In the genomic region with DNA sequence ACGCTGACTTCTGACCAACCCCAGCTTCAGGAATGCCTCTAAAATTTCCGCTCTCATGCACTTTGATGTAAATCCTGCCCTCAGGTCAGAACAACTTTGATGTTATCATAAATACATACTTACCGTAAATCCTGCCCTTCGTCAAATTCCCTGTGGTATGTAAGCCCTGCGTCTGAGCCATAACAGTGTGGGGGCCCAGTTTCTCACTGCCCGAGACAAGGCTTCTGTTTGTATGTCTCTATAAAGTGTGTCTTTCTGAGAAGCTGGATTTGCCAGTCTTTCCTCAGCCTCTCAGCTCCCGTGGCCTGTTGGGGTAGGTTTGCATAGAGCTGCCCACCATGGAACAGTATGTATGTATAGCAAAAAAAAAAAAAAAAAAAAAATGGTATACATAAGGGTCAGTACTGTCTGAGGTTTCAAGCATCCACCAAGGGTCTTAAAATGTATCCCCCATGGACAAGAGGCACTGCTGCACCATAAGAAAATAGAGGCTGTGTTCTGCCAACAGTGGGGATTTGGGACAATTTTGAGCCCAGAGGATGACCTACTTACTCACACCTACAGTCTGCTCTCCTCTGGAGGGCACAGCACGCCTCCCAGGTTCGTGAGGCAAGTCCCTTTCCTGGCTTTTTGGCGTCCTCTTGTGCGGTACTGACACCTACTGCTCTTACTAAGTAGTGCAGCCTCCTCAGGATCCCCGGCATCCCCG, we compare ENCODE assay signal across 1 cellular context.
TF ChIP-seq lines count a peak whose summit lies in the region.

No MANE protein-coding gene starts in this region.

TF ChIP-seq in GM12878, 131 proteins besides CTCF, POLR2A, EP300 and RAD21 (continued from another document):
- TF ChIP-seq, protein P1, sequence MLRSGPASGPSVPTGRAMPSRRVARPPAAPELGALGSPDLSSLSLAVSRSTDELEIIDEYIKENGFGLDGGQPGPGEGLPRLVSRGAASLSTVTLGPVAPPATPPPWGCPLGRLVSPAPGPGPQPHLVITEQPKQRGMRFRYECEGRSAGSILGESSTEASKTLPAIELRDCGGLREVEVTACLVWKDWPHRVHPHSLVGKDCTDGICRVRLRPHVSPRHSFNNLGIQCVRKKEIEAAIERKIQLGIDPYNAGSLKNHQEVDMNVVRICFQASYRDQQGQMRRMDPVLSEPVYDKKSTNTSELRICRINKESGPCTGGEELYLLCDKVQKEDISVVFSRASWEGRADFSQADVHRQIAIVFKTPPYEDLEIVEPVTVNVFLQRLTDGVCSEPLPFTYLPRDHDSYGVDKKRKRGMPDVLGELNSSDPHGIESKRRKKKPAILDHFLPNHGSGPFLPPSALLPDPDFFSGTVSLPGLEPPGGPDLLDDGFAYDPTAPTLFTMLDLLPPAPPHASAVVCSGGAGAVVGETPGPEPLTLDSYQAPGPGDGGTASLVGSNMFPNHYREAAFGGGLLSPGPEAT (IDR thresholded peaks at IDR 0.05; ENCODE audit: low read depth): no peak
- TF ChIP-seq, protein P2, sequence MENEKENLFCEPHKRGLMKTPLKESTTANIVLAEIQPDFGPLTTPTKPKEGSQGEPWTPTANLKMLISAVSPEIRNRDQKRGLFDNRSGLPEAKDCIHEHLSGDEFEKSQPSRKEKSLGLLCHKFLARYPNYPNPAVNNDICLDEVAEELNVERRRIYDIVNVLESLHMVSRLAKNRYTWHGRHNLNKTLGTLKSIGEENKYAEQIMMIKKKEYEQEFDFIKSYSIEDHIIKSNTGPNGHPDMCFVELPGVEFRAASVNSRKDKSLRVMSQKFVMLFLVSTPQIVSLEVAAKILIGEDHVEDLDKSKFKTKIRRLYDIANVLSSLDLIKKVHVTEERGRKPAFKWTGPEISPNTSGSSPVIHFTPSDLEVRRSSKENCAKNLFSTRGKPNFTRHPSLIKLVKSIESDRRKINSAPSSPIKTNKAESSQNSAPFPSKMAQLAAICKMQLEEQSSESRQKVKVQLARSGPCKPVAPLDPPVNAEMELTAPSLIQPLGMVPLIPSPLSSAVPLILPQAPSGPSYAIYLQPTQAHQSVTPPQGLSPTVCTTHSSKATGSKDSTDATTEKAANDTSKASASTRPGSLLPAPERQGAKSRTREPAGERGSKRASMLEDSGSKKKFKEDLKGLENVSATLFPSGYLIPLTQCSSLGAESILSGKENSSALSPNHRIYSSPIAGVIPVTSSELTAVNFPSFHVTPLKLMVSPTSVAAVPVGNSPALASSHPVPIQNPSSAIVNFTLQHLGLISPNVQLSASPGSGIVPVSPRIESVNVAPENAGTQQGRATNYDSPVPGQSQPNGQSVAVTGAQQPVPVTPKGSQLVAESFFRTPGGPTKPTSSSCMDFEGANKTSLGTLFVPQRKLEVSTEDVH (IDR thresholded peaks at IDR 0.05; ENCODE audit: low read depth, partially characterized antibody): no peak
- TF ChIP-seq CEBPB (IDR thresholded peaks at IDR 0.05; ENCODE audit: borderline replicate concordance in 1 of 2, low read depth in 2 of 2, low read length in 2 of 2): no peak
- no peak for TF ChIP-seq CBFB (IDR thresholded peaks at IDR 0.05; ENCODE audit: low read depth)
- 0 out of 2 replicates have a peak, but pooled peaks have one; percentile 44 for TF ChIP-seq STAT1 (conservative IDR thresholded peaks at IDR 0.05)
- no peak for TF ChIP-seq NFXL1 (IDR thresholded peaks at IDR 0.05; ENCODE audit: borderline replicate concordance)
- TF ChIP-seq, protein P3, sequence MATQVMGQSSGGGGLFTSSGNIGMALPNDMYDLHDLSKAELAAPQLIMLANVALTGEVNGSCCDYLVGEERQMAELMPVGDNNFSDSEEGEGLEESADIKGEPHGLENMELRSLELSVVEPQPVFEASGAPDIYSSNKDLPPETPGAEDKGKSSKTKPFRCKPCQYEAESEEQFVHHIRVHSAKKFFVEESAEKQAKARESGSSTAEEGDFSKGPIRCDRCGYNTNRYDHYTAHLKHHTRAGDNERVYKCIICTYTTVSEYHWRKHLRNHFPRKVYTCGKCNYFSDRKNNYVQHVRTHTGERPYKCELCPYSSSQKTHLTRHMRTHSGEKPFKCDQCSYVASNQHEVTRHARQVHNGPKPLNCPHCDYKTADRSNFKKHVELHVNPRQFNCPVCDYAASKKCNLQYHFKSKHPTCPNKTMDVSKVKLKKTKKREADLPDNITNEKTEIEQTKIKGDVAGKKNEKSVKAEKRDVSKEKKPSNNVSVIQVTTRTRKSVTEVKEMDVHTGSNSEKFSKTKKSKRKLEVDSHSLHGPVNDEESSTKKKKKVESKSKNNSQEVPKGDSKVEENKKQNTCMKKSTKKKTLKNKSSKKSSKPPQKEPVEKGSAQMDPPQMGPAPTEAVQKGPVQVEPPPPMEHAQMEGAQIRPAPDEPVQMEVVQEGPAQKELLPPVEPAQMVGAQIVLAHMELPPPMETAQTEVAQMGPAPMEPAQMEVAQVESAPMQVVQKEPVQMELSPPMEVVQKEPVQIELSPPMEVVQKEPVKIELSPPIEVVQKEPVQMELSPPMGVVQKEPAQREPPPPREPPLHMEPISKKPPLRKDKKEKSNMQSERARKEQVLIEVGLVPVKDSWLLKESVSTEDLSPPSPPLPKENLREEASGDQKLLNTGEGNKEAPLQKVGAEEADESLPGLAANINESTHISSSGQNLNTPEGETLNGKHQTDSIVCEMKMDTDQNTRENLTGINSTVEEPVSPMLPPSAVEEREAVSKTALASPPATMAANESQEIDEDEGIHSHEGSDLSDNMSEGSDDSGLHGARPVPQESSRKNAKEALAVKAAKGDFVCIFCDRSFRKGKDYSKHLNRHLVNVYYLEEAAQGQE (IDR thresholded peaks at IDR 0.05; ENCODE audit: low read depth, low read length): no peak
- TF ChIP-seq ZZZ3 (IDR thresholded peaks at IDR 0.05; ENCODE audit: control insufficient read depth, insufficient read length, low read depth): no peak
- TF ChIP-seq, protein P4, sequence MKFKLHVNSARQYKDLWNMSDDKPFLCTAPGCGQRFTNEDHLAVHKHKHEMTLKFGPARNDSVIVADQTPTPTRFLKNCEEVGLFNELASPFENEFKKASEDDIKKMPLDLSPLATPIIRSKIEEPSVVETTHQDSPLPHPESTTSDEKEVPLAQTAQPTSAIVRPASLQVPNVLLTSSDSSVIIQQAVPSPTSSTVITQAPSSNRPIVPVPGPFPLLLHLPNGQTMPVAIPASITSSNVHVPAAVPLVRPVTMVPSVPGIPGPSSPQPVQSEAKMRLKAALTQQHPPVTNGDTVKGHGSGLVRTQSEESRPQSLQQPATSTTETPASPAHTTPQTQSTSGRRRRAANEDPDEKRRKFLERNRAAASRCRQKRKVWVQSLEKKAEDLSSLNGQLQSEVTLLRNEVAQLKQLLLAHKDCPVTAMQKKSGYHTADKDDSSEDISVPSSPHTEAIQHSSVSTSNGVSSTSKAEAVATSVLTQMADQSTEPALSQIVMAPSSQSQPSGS (IDR thresholded peaks at IDR 0.05; ENCODE audit: low read length): no peak
